ENCODE assay signal across 8 cellular contexts in genomic region chr2:43293744-43294695, GRCh38.
DNase-seq lines count a peak whose midpoint lies in the region; ATAC-seq, FAIRE-seq and TF ChIP-seq lines count a peak whose summit lies in the region.

No MANE protein-coding gene starts in this region.

- peaks cover 2% of the 10 kb centered on the region for H3K9me3 Mint-ChIP-seq in T-helper 2 cell treated with Interferon-gamma antibody and Interleukin-4, amounts not matched to agents 5 μg/mL and 100 μg/mL, for 36 hours
- H3K9me3 Mint-ChIP-seq in natural killer cell treated with Interleukin-12 subunit alpha and Interleukin-12 subunit beta and Interleukin-15 and Interleukin-18, amount 100 ng/mL, for 72 hours, result no peaks in the 10 kb centered on the region
- peaks cover 3% of the 10 kb centered on the region for H3K9me3 Mint-ChIP-seq in progenitor cell of endocrine pancreas (ENCODE audit: low read depth)

- H3K4me3 Mint-ChIP-seq in T-helper 2 cell treated with Interferon-gamma antibody and Interleukin-4, amounts not matched to agents 5 μg/mL and 100 μg/mL, for 36 hours, result peak overlapping the region; percentile 40
- H3K4me3 Mint-ChIP-seq in natural killer cell treated with Interleukin-12 subunit alpha and Interleukin-12 subunit beta and Interleukin-15 and Interleukin-18, amount 100 ng/mL, for 72 hours, result peak overlapping the region; percentile 57
- H3K4me3 Mint-ChIP-seq in progenitor cell of endocrine pancreas (ENCODE audit: low read depth), result no peak overlapping the region

- no peaks in the 10 kb centered on the region for H3K27me3 Mint-ChIP-seq in T-helper 2 cell treated with Interferon-gamma antibody and Interleukin-4, amounts not matched to agents 5 μg/mL and 100 μg/mL, for 36 hours (ENCODE audit: low read depth)
- H3K27me3 Mint-ChIP-seq in natural killer cell treated with Interleukin-12 subunit alpha and Interleukin-12 subunit beta and Interleukin-15 and Interleukin-18, amount 100 ng/mL, for 72 hours, result no peaks in the 10 kb centered on the region
- H3K27me3 Mint-ChIP-seq in progenitor cell of endocrine pancreas, result no peaks in the 10 kb centered on the region

- peaks cover 41% of the 10 kb centered on the region for H3K36me3 Mint-ChIP-seq in T-helper 2 cell treated with Interferon-gamma antibody and Interleukin-4, amounts not matched to agents 5 μg/mL and 100 μg/mL, for 36 hours (ENCODE audit: low read depth)
- peaks cover 7% of the 10 kb centered on the region for H3K36me3 Mint-ChIP-seq in natural killer cell treated with Interleukin-12 subunit alpha and Interleukin-12 subunit beta and Interleukin-15 and Interleukin-18, amount 100 ng/mL, for 72 hours
- H3K36me3 Mint-ChIP-seq in progenitor cell of endocrine pancreas (ENCODE audit: insufficient read depth), result peaks cover 20% of the 10 kb centered on the region

- peaks cover 24% of the 10 kb centered on the region for H3K4me1 Mint-ChIP-seq in T-helper 2 cell treated with Interferon-gamma antibody and Interleukin-4, amounts not matched to agents 5 μg/mL and 100 μg/mL, for 36 hours (ENCODE audit: low read depth)
- H3K4me1 Mint-ChIP-seq in natural killer cell treated with Interleukin-12 subunit alpha and Interleukin-12 subunit beta and Interleukin-15 and Interleukin-18, amount 100 ng/mL, for 72 hours (ENCODE audit: low read depth in 2 of 2), result peaks cover 17 to 21% of the 10 kb centered on the region in 2 donors
- H3K4me1 Mint-ChIP-seq in progenitor cell of endocrine pancreas (ENCODE audit: low read depth), result no peaks in the 10 kb centered on the region

- no peak for TF ChIP-seq CTCF in GM20000 (IDR thresholded peaks at IDR 0.05; ENCODE audit: extremely low read depth, missing control alignments)
- no peak for TF ChIP-seq CTCF in progenitor cell of endocrine pancreas (IDR thresholded peaks at IDR 0.05; ENCODE audit: unreplicated experiment)

- H3K27ac Mint-ChIP-seq in T-helper 2 cell treated with Interferon-gamma antibody and Interleukin-4, amounts not matched to agents 5 μg/mL and 100 μg/mL, for 36 hours, result peak overlapping the region; percentile 87
- H3K27ac Mint-ChIP-seq in natural killer cell treated with Interleukin-12 subunit alpha and Interleukin-12 subunit beta and Interleukin-15 and Interleukin-18, amount 100 ng/mL, for 72 hours, result peak overlapping the region; percentile 39 to 87
- no peak overlapping the region for H3K27ac Mint-ChIP-seq in progenitor cell of endocrine pancreas

- peak; percentile 83 for FAIRE-seq in endometrium (lab: Jason Lieb, UNC)

- peak; percentile 96 for ATAC-seq in HG03558 (IDR thresholded peaks at IDR 0.05; ENCODE audit: extremely low read depth, unreplicated experiment)
- peak; percentile 99 to 100 for ATAC-seq in natural killer cell treated with Interleukin-12 subunit alpha and Interleukin-12 subunit beta and Interleukin-15 and Interleukin-18, amount 100 ng/mL, for 72 hours

- DNase-seq in EH (ENCODE audit: low read depth), result peak; percentile 98
- peak; percentile 88 for DNase-seq in GM20000 (ENCODE audit: low spot score)
- peak; percentile 76 for DNase-seq in T-helper 2 cell treated with Interferon-gamma antibody and Interleukin-4, amounts not matched to agents 5 μg/mL and 100 μg/mL, for 36 hours (ENCODE audit: low spot score)
- DNase-seq in natural killer cell treated with Interleukin-12 subunit alpha and Interleukin-12 subunit beta and Interleukin-15 and Interleukin-18, amount 100 ng/mL, for 72 hours (ENCODE audit: low spot score), result peak; percentile 74
- no peak for DNase-seq in progenitor cell of endocrine pancreas (ENCODE audit: low spot score, unreplicated experiment)
- DNase-seq in NCI-H1694 (lab: John Stamatoyannopoulos, UW), result no peak

Comparison
In these comparisons a context has a peak if more than half of its experiments do, and no peak if none do; other contexts are left out.
1. DNase-seq: peak in EH (single experiment), GM20000 (single experiment), T-helper 2 cell treated with Interferon-gamma antibody and Interleukin-4, amounts not matched to agents 5 μg/mL and 100 μg/mL, for 36 hours (single experiment) and natural killer cell treated with Interleukin-12 subunit alpha and Interleukin-12 subunit beta and Interleukin-15 and Interleukin-18, amount 100 ng/mL, for 72 hours (single experiment); none in progenitor cell of endocrine pancreas (single experiment) and NCI-H1694 (single experiment).